In the genomic region with DNA sequence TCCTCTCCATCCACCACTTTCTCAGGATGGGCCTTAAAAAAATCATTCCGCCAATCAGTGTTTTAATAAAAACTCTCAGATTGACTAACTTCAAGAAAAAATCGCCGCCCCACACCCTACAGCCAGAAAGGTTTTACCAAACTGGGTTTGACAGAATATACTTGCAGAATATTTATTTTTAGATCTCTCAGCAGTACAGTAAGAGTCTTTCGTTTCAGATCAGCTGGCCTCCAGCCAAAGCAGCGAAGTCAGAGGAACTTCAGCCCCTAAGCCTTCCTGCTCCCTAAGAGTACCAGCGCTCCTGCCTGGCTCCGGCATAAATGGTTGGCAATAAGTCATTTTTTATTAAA, we compare ENCODE assay signal across 8 cellular contexts. TPM values are rescaled to one million over a fixed set of nuclear protein-coding genes. Genes with fewer than 3 reads are reported as not detected.
DNase-seq lines count a peak whose midpoint lies in the region; ATAC-seq and TF ChIP-seq lines count a peak whose summit lies in the region.

No MANE protein-coding gene starts in this region.

- no peaks in the 10 kb centered on the region for H3K9me2 ChIP-seq in MM.1S (replicated peaks; ENCODE audit: insufficient read depth, low read length)

- H3K27ac ChIP-seq in MM.1S (ENCODE audit: low read length) (peak overlapping the region; percentile 55; the same call in 1 of the 2 replicates), mesodermal cell (ENCODE audit: low read depth, low read length, severe bottlenecking) (peak overlapping the region; percentile 26), thymus (ENCODE audit: low read depth) (peak overlapping the region; percentile 47)
- no peak overlapping the region for H3K27ac ChIP-seq in naive thymus-derived CD4-positive, alpha-beta T cell (ENCODE audit: low read depth, low read length)

- CTCF ChIA-PET in naive thymus-derived CD4-positive, alpha-beta T cell (lab: Charles Lee) = no interaction called here

- POLR2A ChIA-PET in naive thymus-derived CD4-positive, alpha-beta T cell (lab: Charles Lee) = no interaction called here

- no peaks in the 10 kb centered on the region for H4K20me1 ChIP-seq in MM.1S (ENCODE audit: insufficient read depth, low read length)

- H3K27ac Mint-ChIP-seq in naive thymus-derived CD4-positive, alpha-beta T cell = peak overlapping the region in 2 of 9 donors; percentile 26 to 88

- peaks cover 16% of the 10 kb centered on the region for H3F3A ChIP-seq in MM.1S (ENCODE audit: insufficient read depth, low read length)

- intact Hi-C loops in naive thymus-derived CD4-positive, alpha-beta T cell (cut with micrococcal nuclease) = loop anchor here in 1 of 2 donors (1.0 kb wide), 1 partner anchor 25 kb away; a partner anchor contains a TSS

- H3K4me1 ChIP-seq in MM.1S (ENCODE audit: low read length) = peaks cover 30% of the 10 kb centered on the region
- peaks cover 28% of the 10 kb centered on the region for H3K4me1 ChIP-seq in mesodermal cell (ENCODE audit: control insufficient read depth, insufficient read depth, low read length, poor library complexity, severe bottlenecking)
- no peaks in the 10 kb centered on the region for H3K4me1 ChIP-seq in thymus (ENCODE audit: control insufficient read depth, insufficient read depth, low read length)
- H3K4me1 ChIP-seq in naive thymus-derived CD4-positive, alpha-beta T cell (ENCODE audit: control insufficient read depth in 2 of 2, insufficient read depth in 2 of 2, low read length in 2 of 2) = peaks cover 0 to 14% of the 10 kb centered on the region in 2 donors

- H3K9me3 Mint-ChIP-seq in naive thymus-derived CD4-positive, alpha-beta T cell = no peaks in the 10 kb centered on the region

- TF ChIP-seq CTCF in MM.1S (IDR thresholded peaks at IDR 0.05; ENCODE audit: low read length) = no peak
- no peak for TF ChIP-seq CTCF in cardiac fibroblast (IDR thresholded peaks at IDR 0.05; ENCODE audit: low read depth, low read length)

- H3K79me2 ChIP-seq in MM.1S (ENCODE audit: low read length) = peaks cover 10% of the 10 kb centered on the region; the same call in 1 of the 2 replicates

- ATAC-seq in GM18499 (IDR thresholded peaks at IDR 0.05; ENCODE audit: insufficient read depth, unreplicated experiment) = peak; percentile 30
- ATAC-seq in GM21737 (IDR thresholded peaks at IDR 0.05; ENCODE audit: unreplicated experiment) = peak; percentile 48
- no peak for ATAC-seq in naive thymus-derived CD4-positive, alpha-beta T cell

- H3K4me1 Mint-ChIP-seq in naive thymus-derived CD4-positive, alpha-beta T cell = peaks cover 0 to 28% (median 10%) of the 10 kb centered on the region in 7 donors

- H3K27me3 ChIP-seq in MM.1S (replicated peaks; ENCODE audit: insufficient read depth, low read length) (no peaks in the 10 kb centered on the region), thymus (ENCODE audit: control insufficient read depth, insufficient read depth) (no peaks in the 10 kb centered on the region)
- H3K27me3 ChIP-seq in naive thymus-derived CD4-positive, alpha-beta T cell (ENCODE audit: control insufficient read depth in 2 of 2, insufficient read depth in 2 of 2, low read length in 2 of 2) = no peaks in the 10 kb centered on the region

- peak overlapping the region; percentile 11; the same call in 1 of the 2 replicates for H3K9ac ChIP-seq in MM.1S (ENCODE audit: low read length)

- no peaks in the 10 kb centered on the region for H3K27me3 Mint-ChIP-seq in naive thymus-derived CD4-positive, alpha-beta T cell

- no peaks in the 10 kb centered on the region; the same call in 1 of the 2 replicates for H3K36me3 ChIP-seq in MM.1S (replicated peaks; ENCODE audit: insufficient read depth, low read length)
- peaks cover 81% of the 10 kb centered on the region for H3K36me3 ChIP-seq in mesodermal cell (ENCODE audit: control insufficient read depth, insufficient read depth, low read length)
- H3K36me3 ChIP-seq in thymus (ENCODE audit: control insufficient read depth, insufficient read depth) = peaks cover 50% of the 10 kb centered on the region
- peaks cover 0 to 68% (median 14%) of the 10 kb centered on the region in 3 experiments for H3K36me3 ChIP-seq in naive thymus-derived CD4-positive, alpha-beta T cell (ENCODE audit: control insufficient read depth in 2 of 3, insufficient read depth in 3 of 3, low read length in 3 of 3)

- H3K36me3 Mint-ChIP-seq in naive thymus-derived CD4-positive, alpha-beta T cell = peaks cover 16 to 74% (median 39%) of the 10 kb centered on the region in 5 donors

- H3K4me3 Mint-ChIP-seq in naive thymus-derived CD4-positive, alpha-beta T cell = peak overlapping the region in 1 of 10 donors; percentile 45

- peak overlapping the region; percentile 87 for H3K4me2 ChIP-seq in MM.1S (ENCODE audit: low read depth, low read length)

- H3K9me3 ChIP-seq in MM.1S (replicated peaks; ENCODE audit: insufficient read depth, low read length) = no peaks in the 10 kb centered on the region
- no peaks in the 10 kb centered on the region for H3K9me3 ChIP-seq in mesodermal cell (ENCODE audit: control insufficient read depth, low read length)
- no peaks in the 10 kb centered on the region for H3K9me3 ChIP-seq in thymus (ENCODE audit: control insufficient read depth)
- H3K9me3 ChIP-seq in naive thymus-derived CD4-positive, alpha-beta T cell (ENCODE audit: control insufficient read depth in 2 of 3, low read length in 3 of 3) = no peaks in the 10 kb centered on the region

- H2AFZ ChIP-seq in MM.1S (ENCODE audit: low read length) = no peak overlapping the region

- WGBS in mesodermal cell (ENCODE audit: insufficient coverage in 2 of 2), 2 experiments = 89 to 100% methylated on average over 1 to 2 of the region's 7 CpGs
- WGBS in thymus = 64% methylated on average over 7 of the region's 7 CpGs

- DNase-seq in MM.1S (peak; percentile 81), cardiac fibroblast (ENCODE audit: low read depth in 2 of 2) (peak; percentile 86 to 89), SKM-1 treated with dmso at 0.1 percent for 144 hours (lab: John Stamatoyannopoulos, UW; ENCODE audit: unreplicated experiment) (no peak)
- DNase-seq in naive thymus-derived CD4-positive, alpha-beta T cell = no peak

- H3K4me3 ChIP-seq in MM.1S (ENCODE audit: low read length) (peak overlapping the region; percentile 48), cardiac fibroblast (replicated peaks in 1 of 2; ENCODE audit: low read depth in 2 of 2, low read length in 2 of 2) (peak overlapping the region in 1 of 2 donors; percentile 12), mesodermal cell (ENCODE audit: extremely low read depth, insufficient read depth, low read length, poor library complexity, severe bottlenecking) (no peak overlapping the region), thymus (ENCODE audit: low read length) (no peak overlapping the region)
- no peak overlapping the region for H3K4me3 ChIP-seq in naive thymus-derived CD4-positive, alpha-beta T cell (ENCODE audit: low read length)

RNA-seq across cellular contexts. Expression of a gene that starts 24.7 kb away (rescaled TPM):
- 55.5 TPM for polyA plus RNA-seq in mesodermal cell (2013, experiment 1 of 2)
- 49.7 TPM for polyA plus RNA-seq in mesodermal cell (2013, experiment 2 of 2)
- 20.6 TPM for polyA plus RNA-seq in thymus
- total RNA-seq in naive thymus-derived CD4-positive, alpha-beta T cell = 10 to 100 TPM; 14.8 to 34.6 (median 17.0) TPM
- 10 to 100 TPM; 11.7 to 14.8 TPM for polyA plus RNA-seq in naive thymus-derived CD4-positive, alpha-beta T cell

Comparison
In these comparisons a context has a peak if more than half of its experiments do, and no peak if none do; other contexts are left out.
1. DNase-seq: peak in MM.1S (single experiment) and cardiac fibroblast (2 of 2); none in naive thymus-derived CD4-positive, alpha-beta T cell (0 of 9) and SKM-1 treated with dmso at 0.1 percent for 144 hours (single experiment).